In the genomic region with DNA sequence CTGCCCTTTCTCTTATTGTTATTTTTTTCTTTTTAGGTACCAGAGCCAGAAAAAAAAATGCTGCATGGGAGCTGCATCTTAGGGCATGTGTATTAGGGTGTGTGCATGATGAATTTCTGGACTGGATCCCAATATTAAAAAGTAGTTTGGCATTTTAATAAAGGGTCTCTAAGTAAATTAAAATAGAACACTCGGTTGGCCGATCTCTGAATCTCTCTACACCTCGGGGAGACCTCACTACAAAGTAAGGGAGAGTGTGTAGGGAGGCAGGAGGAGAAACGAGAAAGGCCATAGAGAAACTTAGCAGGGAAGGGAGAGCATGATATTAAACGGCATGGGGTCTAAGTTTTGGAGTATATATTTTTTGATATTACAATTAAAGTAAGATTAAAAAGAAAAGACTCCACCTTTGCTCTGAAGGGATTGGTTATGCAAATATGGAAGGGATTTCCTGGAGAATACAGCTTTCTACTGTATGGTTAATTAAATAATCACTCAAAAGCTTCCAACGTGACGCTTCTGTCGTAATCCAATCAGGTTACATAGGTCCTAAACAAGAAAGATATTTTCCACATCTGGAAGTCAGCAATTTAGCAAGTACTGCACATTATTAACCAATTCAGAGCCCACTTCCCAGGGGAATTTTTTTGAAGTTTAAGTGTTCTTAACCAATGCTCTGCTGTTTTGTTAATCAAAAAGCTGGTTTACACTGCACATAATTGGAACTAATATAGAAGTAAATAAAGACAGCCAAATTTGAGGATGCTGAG, we compare ENCODE assay signal across 1 cellular context.
TF ChIP-seq lines count a peak whose summit lies in the region.

No MANE protein-coding gene starts in this region.

TF ChIP-seq in H1, 55 proteins besides CTCF, POLR2A, EP300 and RAD21 (continued from another document):
- no peak for TF ChIP-seq ATF3 (IDR thresholded peaks at IDR 0.05; ENCODE audit: insufficient read depth, low read depth, low read length)
- no peak for TF ChIP-seq ASH2L (IDR thresholded peaks at IDR 0.05; ENCODE audit: low read length)
- TF ChIP-seq RBBP5 (IDR thresholded peaks at IDR 0.05; ENCODE audit: borderline replicate concordance, low read depth, low read length) = no peak
- TF ChIP-seq ZNF274 (IDR thresholded peaks at IDR 0.05; ENCODE audit: borderline replicate concordance, extremely low read depth, low read length) = no peak
- 0 out of 2 replicates have a peak, but pooled peaks have one; percentile 64 for TF ChIP-seq CBX8 (IDR thresholded peaks at IDR 0.05; ENCODE audit: borderline replicate concordance, low read depth, low read length)
